Comparison of ENCODE assay signal across 29 cellular contexts in the genomic region with DNA sequence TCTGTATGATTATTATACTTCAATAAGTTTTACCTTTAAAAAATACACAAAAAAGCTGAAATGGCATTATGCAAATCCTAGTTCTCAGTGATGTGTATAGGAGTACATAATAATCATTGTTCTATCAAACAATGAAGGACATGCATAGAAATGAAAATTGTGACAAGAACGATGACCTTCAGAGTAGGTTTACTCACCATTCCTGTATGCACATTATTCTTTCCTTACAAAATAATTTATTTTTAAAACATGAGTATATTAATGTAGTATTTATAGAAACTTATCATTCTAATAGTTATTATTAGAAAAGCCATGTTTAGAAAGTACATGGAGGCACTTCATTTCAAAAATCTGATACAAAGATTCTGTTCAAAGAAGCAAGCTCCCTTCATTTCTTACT. TPM values are rescaled to one million over a fixed set of nuclear protein-coding genes. Genes with fewer than 3 reads are reported as not detected.
DNase-seq lines count a peak whose midpoint lies in the region; ATAC-seq, FAIRE-seq and TF ChIP-seq lines count a peak whose summit lies in the region.
"Had no signal": no experiment of that assay in that cellular context is flagged by ENCODE, and none has a peak within 500 bp of the region (broad histone marks: within the 10 kb centered on the region; RNA-seq: fewer than 3 reads in every experiment).

No MANE protein-coding gene starts in this region.

- no peaks in the 10 kb centered on the region for H3K9me3 ChIP-seq in A549
- no peaks in the 10 kb centered on the region for H3K9me3 ChIP-seq in left ventricle myocardium inferior (replicated peaks)
- no peaks in the 10 kb centered on the region for H3K9me3 ChIP-seq in osteoblast (ENCODE audit: low read depth, low read length)
- no peaks in the 10 kb centered on the region for H3K9me3 ChIP-seq in lower lobe of right lung
- H3K9me3 ChIP-seq: BLaER1 had no signal

- 68% methylated on average over 1 of the region's 1 CpG for WGBS in A549 (ENCODE audit: missing lambda C conversion rate)

- DNase-seq in activated T-cell treated with anti-CD3 and anti-CD28 coated beads, Interleukin-2, amount 50 U/mL, for 72 hours, result no peak
- no peak for DNase-seq in activated T-cell treated with anti-CD3 and anti-CD28 coated beads, Interleukin-2, amount 50 U/mL, for 48 hours
- no peak for DNase-seq in A549 (ENCODE audit: low read depth in 1 of 2, low spot score in 1 of 2)
- no peak for DNase-seq in left ventricle myocardium inferior
- no peak for DNase-seq in osteoblast (ENCODE audit: insufficient read length, low spot score, missing footprints)
- DNase-seq in CD1c-positive myeloid dendritic cell (ENCODE audit: extremely low spot score), result no peak
- DNase-seq in lower lobe of right lung, result no peak
- no peak for DNase-seq in stimulated activated naive CD4-positive, alpha-beta T cell treated with Interleukin-2 at 50 U/mL for 16 hours (lab: John Stamatoyannopoulos, UW)
- DNase-seq: CD4-positive, alpha-beta T cell; KBM-7; MV-4-11; NCI-H1105; NCI-H1436 treated with DMSO at 0.1 percent for 48 hours; NCI-H187 treated with DMSO at 0.1 percent for 48 hours; NCI-H2171 treated with DMSO at 0.1 percent for 48 hours; NCI-H524 treated with DMSO at 0.1 percent for 48 hours; NCI-H82; NK-92 treated with Interleukin-12 subunit alpha and Interleukin-12 subunit beta, amount 100 ng/mL, for 24 hours; PC-9; SHP77 had no signal

- no peaks in the 10 kb centered on the region for H3K27me3 ChIP-seq in left ventricle myocardium inferior (ENCODE audit: low read depth)
- no peaks in the 10 kb centered on the region for H3K27me3 ChIP-seq in osteoblast (ENCODE audit: insufficient read depth, low read length)
- H3K27me3 ChIP-seq in lower lobe of right lung (ENCODE audit: low read depth), result no peaks in the 10 kb centered on the region
- H3K27me3 ChIP-seq: BLaER1 had no signal

- no peak overlapping the region for H2AFZ ChIP-seq in osteoblast (ENCODE audit: low read length)
- H2AFZ ChIP-seq: PC-9 had no signal

- H3K79me2 ChIP-seq in osteoblast (ENCODE audit: insufficient read depth, low read length), result no peaks in the 10 kb centered on the region

- TF ChIP-seq CTCF in A549 (IDR thresholded peaks at IDR 0.05) (no peak), left ventricle myocardium inferior (IDR thresholded peaks at IDR 0.05; ENCODE audit: borderline replicate concordance) (no peak), osteoblast (IDR thresholded peaks at IDR 0.05; ENCODE audit: extremely low read depth, low read depth, low read length) (no peak), lower lobe of right lung (IDR thresholded peaks at IDR 0.05) (no peak)

- no peak overlapping the region for H3K4me3 Mint-ChIP-seq in activated T-cell treated with anti-CD3 and anti-CD28 coated beads, Interleukin-2, amount 50 U/mL, for 72 hours
- H3K4me3 Mint-ChIP-seq: CD4-positive, alpha-beta T cell had no signal

- H3K36me3 Mint-ChIP-seq in activated T-cell treated with anti-CD3 and anti-CD28 coated beads, Interleukin-2, amount 50 U/mL, for 72 hours (ENCODE audit: insufficient read depth in 2 of 2), result no peaks in the 10 kb centered on the region

- H4K20me1 ChIP-seq in osteoblast (ENCODE audit: insufficient read depth, low read length), result no peaks in the 10 kb centered on the region
- H4K20me1 ChIP-seq: BLaER1 had no signal

- H3K4me1 ChIP-seq in A549 (0 out of 3 replicates have a peak, but pooled peaks cover 2% of the 10 kb centered on the region), left ventricle myocardium inferior (peaks cover 21% of the 10 kb centered on the region), osteoblast (ENCODE audit: insufficient read depth, low read length) (peaks cover 6% of the 10 kb centered on the region), lower lobe of right lung (peaks cover 1% of the 10 kb centered on the region)
- H3K4me1 ChIP-seq: BLaER1 had no signal

- POLR2A ChIA-PET in A549 (lab: Yijun Ruan, JAX), result no interaction called here

- H3K27me3 Mint-ChIP-seq in activated T-cell treated with anti-CD3 and anti-CD28 coated beads, Interleukin-2, amount 50 U/mL, for 72 hours (ENCODE audit: low read depth), result no peaks in the 10 kb centered on the region
- H3K27me3 Mint-ChIP-seq: CD4-positive, alpha-beta T cell had no signal

- H3K4me1 Mint-ChIP-seq in activated T-cell treated with anti-CD3 and anti-CD28 coated beads, Interleukin-2, amount 50 U/mL, for 72 hours (ENCODE audit: low read depth), result no peaks in the 10 kb centered on the region

- H3K27ac ChIP-seq in A549, result no peak overlapping the region
- peak overlapping the region; percentile 73 for H3K27ac ChIP-seq in left ventricle myocardium inferior (replicated peaks)
- H3K27ac ChIP-seq in osteoblast (ENCODE audit: low read depth, low read length), result no peak overlapping the region
- no peak overlapping the region for H3K27ac ChIP-seq in lower lobe of right lung
- H3K27ac ChIP-seq: BLaER1, PC-9 had no signal

- peak overlapping the region; percentile 60 for H3K27ac Mint-ChIP-seq in activated T-cell treated with anti-CD3 and anti-CD28 coated beads, Interleukin-2, amount 50 U/mL, for 72 hours
- H3K27ac Mint-ChIP-seq: CD4-positive, alpha-beta T cell had no signal

- CTCF ChIA-PET in A549 (lab: Yijun Ruan, JAX), result no interaction called here

- H3K4me2 ChIP-seq in A549 (no peak overlapping the region), osteoblast (ENCODE audit: insufficient read depth, low read length) (peak overlapping the region; percentile 14)
- H3K4me2 ChIP-seq: BLaER1, PC-9 had no signal

- no peak for ATAC-seq in activated T-cell treated with anti-CD3 and anti-CD28 coated beads, Interleukin-2, amount 50 U/mL, for 72 hours (replicated peaks in 1 of 2)
- ATAC-seq in A549, result no peak
- no peak for ATAC-seq in lower lobe of right lung
- ATAC-seq: HCT116 had no signal

- TF ChIP-seq POLR2A in A549 (IDR thresholded peaks at IDR 0.05; ENCODE audit: low read length), result no peak

- TF ChIP-seq RAD21 in A549 (conservative IDR thresholded peaks at IDR 0.05 in 1 of 2, IDR thresholded peaks at IDR 0.05 in 1 of 2), result no peak

- TF ChIP-seq EP300 in A549 (IDR thresholded peaks at IDR 0.05), result no peak

- H3K9me3 Mint-ChIP-seq in activated T-cell treated with anti-CD3 and anti-CD28 coated beads, Interleukin-2, amount 50 U/mL, for 72 hours, result no peaks in the 10 kb centered on the region
- H3K9me3 Mint-ChIP-seq: CD4-positive, alpha-beta T cell had no signal

- no peak for FAIRE-seq in A549 (lab: Jason Lieb, UNC)
- FAIRE-seq: D721Med, GM19239 had no signal

- no peaks in the 10 kb centered on the region for H3K36me3 ChIP-seq in left ventricle myocardium inferior
- H3K36me3 ChIP-seq in osteoblast (ENCODE audit: insufficient read depth, low read length), result no peaks in the 10 kb centered on the region
- H3K36me3 ChIP-seq in lower lobe of right lung, result no peaks in the 10 kb centered on the region
- H3K36me3 ChIP-seq: BLaER1 had no signal

- H3K4me3 ChIP-seq in A549, result no peak overlapping the region
- no peak overlapping the region for H3K4me3 ChIP-seq in left ventricle myocardium inferior
- no peak overlapping the region for H3K4me3 ChIP-seq in osteoblast (ENCODE audit: insufficient read depth, low read length)
- H3K4me3 ChIP-seq in lower lobe of right lung, result no peak overlapping the region
- H3K4me3 ChIP-seq: BLaER1, PC-9 had no signal

- intact Hi-C loops in left ventricle myocardium inferior (cut with micrococcal nuclease), result no loop called here
- intact Hi-C loops in lower lobe of right lung (cut with DNase I), result no loop called here

TF ChIP-seq in A549, 52 proteins besides CTCF, POLR2A, EP300 and RAD21:
- TF ChIP-seq MAFK (IDR thresholded peaks at IDR 0.05; ENCODE audit: partially characterized antibody) (peak; percentile 31), RCOR1 (IDR thresholded peaks at IDR 0.05; ENCODE audit: low read depth, low read length) (no peak)

RNA-seq across cellular contexts. Expression of gene DPP4, which starts 32.7 kb away (rescaled TPM):
- 10 to 100 TPM; 37.6 to 52.9 TPM for total RNA-seq in activated T-cell treated with anti-CD3 and anti-CD28 coated beads, Interleukin-2, amount 50 U/mL, for 72 hours
- polyA plus RNA-seq in A549 (2011; rRNA removed), result 0.17 and 0.37 TPM in 2 replicates
- 0.03 TPM in 2 replicates for polyA plus RNA-seq in A549 (2012; cell fraction: cytosol; rRNA removed)
- polyA plus RNA-seq in A549 (2012; cell fraction: nucleus; rRNA removed), result 0.09 and 0.11 TPM in 2 replicates
- polyA plus RNA-seq in A549 (2017; fragmentation: RNase III; extraction: RNeasy Plus Mini Kit Qiagen cat#74134 plus additional on column Dnase treatment), result 0.21 to 0.31 TPM (median 0.27 TPM) in 3 replicates
- polyA minus RNA-seq in A549 (2011; rRNA and poly(A)+ RNA removed), result 0.29 and 0.58 TPM in 2 replicates
- total RNA-seq in left ventricle myocardium inferior, result 4.4 TPM
- total RNA-seq in osteoblast, result 192 and 256 TPM in 2 replicates
- total RNA-seq in lower lobe of right lung, result 24.5 TPM
- total RNA-seq: H4, MCF 10A had no signal

RNA-seq across cellular contexts. Expression of gene GCG, which starts 45.3 kb away (rescaled TPM):
- not detected for total RNA-seq in activated T-cell treated with anti-CD3 and anti-CD28 coated beads, Interleukin-2, amount 50 U/mL, for 72 hours
- polyA plus RNA-seq in A549 (2011; rRNA removed), result not detected in 2 replicates
- polyA plus RNA-seq in A549 (2012; cell fraction: cytosol; rRNA removed), result not detected in 2 replicates
- not detected in 2 replicates for polyA plus RNA-seq in A549 (2012; cell fraction: nucleus; rRNA removed)
- not detected in 3 replicates for polyA plus RNA-seq in A549 (2017; fragmentation: RNase III; extraction: RNeasy Plus Mini Kit Qiagen cat#74134 plus additional on column Dnase treatment)
- not detected in 2 replicates for polyA minus RNA-seq in A549 (2011; rRNA and poly(A)+ RNA removed)
- total RNA-seq in left ventricle myocardium inferior, result not detected
- total RNA-seq in osteoblast, result not detected in 2 replicates
- not detected for total RNA-seq in lower lobe of right lung
- total RNA-seq: A172; CD4-positive, alpha-beta T cell; H4; HT-29; MCF 10A; PC-9; SK-MEL-5 had no signal
